Comparison of ENCODE assay signal across 8 cellular contexts in genomic region chr20:34022154-34022842, GRCh38. TPM values are rescaled to one million over a fixed set of nuclear protein-coding genes. Genes with fewer than 3 reads are reported as not detected.
DNase-seq lines count a peak whose midpoint lies in the region; ATAC-seq and TF ChIP-seq lines count a peak whose summit lies in the region.

No MANE protein-coding gene starts in this region.

- H3K9ac ChIP-seq in BLaER1 treated with 17β-estradiol and CSF1 and Interleukin-3, amounts not matched to agents 10 nM and 100 nM: no peak overlapping the region

- intact Hi-C loops in mucosa of descending colon (cut with DNase I, micrococcal nuclease): no loop called here
- intact Hi-C loops in left ventricle myocardium inferior (cut with micrococcal nuclease): no loop called here

- peaks cover 59% of the 10 kb centered on the region for H3K4me1 Mint-ChIP-seq in activated CD8-positive, alpha-beta T cell treated with anti-CD3 and anti-CD28 coated beads, Interleukin-2, amount 10 ng/mL, durations not matched to agents 7 days and 5 days (ENCODE audit: low read depth)

- H3K4me1 ChIP-seq in BLaER1 treated with 17β-estradiol and CSF1 and Interleukin-3, amounts not matched to agents 10 nM and 100 nM: peaks cover 76 to 87% (median 80%) of the 10 kb centered on the region in 10 experiments
- H3K4me1 ChIP-seq in mucosa of descending colon (ENCODE audit: low read depth) (peaks cover 41% of the 10 kb centered on the region), left ventricle myocardium inferior (peaks cover 77% of the 10 kb centered on the region)

- ATAC-seq in GM18498 (IDR thresholded peaks at IDR 0.05; ENCODE audit: unreplicated experiment) (peak; percentile 63), mucosa of descending colon (peak; percentile 20), GM19395 (IDR thresholded peaks at IDR 0.05; ENCODE audit: unreplicated experiment) (no peak)
- ATAC-seq in activated CD8-positive, alpha-beta T cell treated with anti-CD3 and anti-CD28 coated beads, Interleukin-2, amount 10 ng/mL, durations not matched to agents 7 days and 5 days: peak; percentile 75

- peak; percentile 19; the same call in 1 of the 2 replicates for TF ChIP-seq CTCF in LNCaP clone FGC (IDR thresholded peaks at IDR 0.05; ENCODE audit: control insufficient read depth, extremely low read depth, insufficient read depth)
- no peak for TF ChIP-seq CTCF in mucosa of descending colon (IDR thresholded peaks at IDR 0.05)
- no peak for TF ChIP-seq CTCF in left ventricle myocardium inferior (IDR thresholded peaks at IDR 0.05; ENCODE audit: borderline replicate concordance)

- POLR2A ChIA-PET in activated CD8-positive, alpha-beta T cell treated with anti-CD3 and anti-CD28 coated beads, Interleukin-2, amount 10 ng/mL, durations not matched to agents 7 days and 5 days (lab: Charles Lee): interaction anchor here (0.8 kb wide), 2 partner anchors 29 to 37 kb away, joined by 3 read pairs; partner anchors contain the start of gene RALY

- peak overlapping the region; percentile 15 to 67 (median 48) for H3K4me2 ChIP-seq in BLaER1 treated with 17β-estradiol and CSF1 and Interleukin-3, amounts not matched to agents 10 nM and 100 nM

- H3K27me3 Mint-ChIP-seq in activated CD8-positive, alpha-beta T cell treated with anti-CD3 and anti-CD28 coated beads, Interleukin-2, amount 10 ng/mL, durations not matched to agents 7 days and 5 days (ENCODE audit: low read depth): no peaks in the 10 kb centered on the region

- no peaks in the 10 kb centered on the region for H3K9me3 ChIP-seq in BLaER1 treated with 17β-estradiol and CSF1 and Interleukin-3, amounts not matched to agents 10 nM and 100 nM (replicated peaks in 1 of 11)
- no peaks in the 10 kb centered on the region for H3K9me3 ChIP-seq in mucosa of descending colon
- H3K9me3 ChIP-seq in left ventricle myocardium inferior (replicated peaks): peaks cover 4% of the 10 kb centered on the region

- no peaks in the 10 kb centered on the region for H3K9me3 Mint-ChIP-seq in activated CD8-positive, alpha-beta T cell treated with anti-CD3 and anti-CD28 coated beads, Interleukin-2, amount 10 ng/mL, durations not matched to agents 7 days and 5 days (ENCODE audit: insufficient read depth)

- peaks cover 12% of the 10 kb centered on the region for H3K36me3 Mint-ChIP-seq in activated CD8-positive, alpha-beta T cell treated with anti-CD3 and anti-CD28 coated beads, Interleukin-2, amount 10 ng/mL, durations not matched to agents 7 days and 5 days (ENCODE audit: low read depth)

- H3K4me3 ChIP-seq in BLaER1 treated with 17β-estradiol and CSF1 and Interleukin-3, amounts not matched to agents 10 nM and 100 nM: no peak overlapping the region
- H3K4me3 ChIP-seq in LNCaP clone FGC (ENCODE audit: low read depth, low read length) (no peak overlapping the region), mucosa of descending colon (no peak overlapping the region), left ventricle myocardium inferior (no peak overlapping the region)

- peak overlapping the region in 1 of 11 experiments; percentile 24; a peak in 1 of 22 replicates for H3K27ac ChIP-seq in BLaER1 treated with 17β-estradiol and CSF1 and Interleukin-3, amounts not matched to agents 10 nM and 100 nM
- H3K27ac ChIP-seq in left ventricle myocardium inferior (replicated peaks): no peak overlapping the region

- DNase-seq in LNCaP clone FGC (ENCODE audit: low read depth) (no peak), mucosa of descending colon (no peak), DMS153 (lab: John Stamatoyannopoulos, UW) (no peak), left ventricle myocardium inferior (no peak)
- DNase-seq in activated CD8-positive, alpha-beta T cell treated with anti-CD3 and anti-CD28 coated beads, Interleukin-2, amount 10 ng/mL, durations not matched to agents 7 days and 5 days: no peak

- no peaks in the 10 kb centered on the region for H3K27me3 ChIP-seq in BLaER1 treated with 17β-estradiol and CSF1 and Interleukin-3, amounts not matched to agents 10 nM and 100 nM
- H3K27me3 ChIP-seq in left ventricle myocardium inferior (ENCODE audit: low read depth): no peaks in the 10 kb centered on the region

- CTCF ChIA-PET in activated CD8-positive, alpha-beta T cell treated with anti-CD3 and anti-CD28 coated beads, Interleukin-2, amount 10 ng/mL, durations not matched to agents 7 days and 5 days (lab: Charles Lee): interaction anchor here (0.7 to 2.1 kb wide), 17 partner anchors 11 to 163 kb away, joined by 3 to 13 read pairs (median 4); partner anchors contain the start of genes EIF2S2 and RALY

- H3K27ac Mint-ChIP-seq in activated CD8-positive, alpha-beta T cell treated with anti-CD3 and anti-CD28 coated beads, Interleukin-2, amount 10 ng/mL, durations not matched to agents 7 days and 5 days: peak overlapping the region; percentile 60

- no peak overlapping the region for H3K4me3 Mint-ChIP-seq in activated CD8-positive, alpha-beta T cell treated with anti-CD3 and anti-CD28 coated beads, Interleukin-2, amount 10 ng/mL, durations not matched to agents 7 days and 5 days

- H4K20me1 ChIP-seq in BLaER1 treated with 17β-estradiol and CSF1 and Interleukin-3, amounts not matched to agents 10 nM and 100 nM: peaks cover 98 to 100% (median 100%) of the 10 kb centered on the region in 11 experiments

- peaks cover 0 to 35% (median 24%) of the 10 kb centered on the region in 11 experiments; a peak in 14 of 22 replicates for H3K36me3 ChIP-seq in BLaER1 treated with 17β-estradiol and CSF1 and Interleukin-3, amounts not matched to agents 10 nM and 100 nM
- H3K36me3 ChIP-seq in mucosa of descending colon (ENCODE audit: low read depth): no peaks in the 10 kb centered on the region
- no peaks in the 10 kb centered on the region for H3K36me3 ChIP-seq in left ventricle myocardium inferior

RNA-seq across cellular contexts. Expression of gene RALY, which starts 28.6 kb away (rescaled TPM):
- total RNA-seq in activated CD8-positive, alpha-beta T cell treated with anti-CD3 and anti-CD28 coated beads, Interleukin-2, amount 10 ng/mL, durations not matched to agents 7 days and 5 days: 100 to 1,000 TPM; 232 to 233 TPM
- total RNA-seq in mucosa of descending colon (100 to 1,000 TPM; 152 to 229 (median 215) TPM), left ventricle myocardium inferior (107 TPM)
